In genomic region chr7:92737706-92738105, GRCh38 we compare ENCODE assay signal across 1 cellular context.
TF ChIP-seq lines count a peak whose summit lies in the region.

No MANE protein-coding gene starts in this region.

TF ChIP-seq in GM12878, 131 proteins besides CTCF, POLR2A, EP300 and RAD21 (continued from another document):
- TF ChIP-seq BCLAF1 (IDR thresholded peaks at IDR 0.05) = no peak
- no peak for TF ChIP-seq CEBPB (IDR thresholded peaks at IDR 0.05; ENCODE audit: borderline replicate concordance in 1 of 2, low read depth in 2 of 2, low read length in 2 of 2)
- no peak for TF ChIP-seq TCF7 (IDR thresholded peaks at IDR 0.05; ENCODE audit: borderline replicate concordance)
- no peak for TF ChIP-seq CHD2 (IDR thresholded peaks at IDR 0.05; ENCODE audit: borderline replicate concordance, low read depth, low read length)
- TF ChIP-seq EGR1 (IDR thresholded peaks at IDR 0.05; ENCODE audit: borderline replicate concordance in 1 of 2, low read depth in 2 of 2, low read length in 2 of 2) = no peak
- no peak for TF ChIP-seq YBX1 (IDR thresholded peaks at IDR 0.05)
- TF ChIP-seq EED (IDR thresholded peaks at IDR 0.05; ENCODE audit: low read depth) = 0 out of 2 replicates have a peak, but pooled peaks have one; percentile 31
- no peak for TF ChIP-seq SUZ12 (IDR thresholded peaks at IDR 0.05; ENCODE audit: unreplicated experiment)
- TF ChIP-seq IKZF1 (conservative IDR thresholded peaks at IDR 0.05) = peak; percentile 29; the same call in 1 of the 2 replicates
- TF ChIP-seq CBX3 (IDR thresholded peaks at IDR 0.05; ENCODE audit: borderline replicate concordance, low read depth) = no peak
